ENCODE assay signal across 9 cellular contexts in genomic region chr11:75143420-75143731, GRCh38. TPM values are rescaled to one million over a fixed set of nuclear protein-coding genes. Genes with fewer than 3 reads are reported as not detected.
DNase-seq lines count a peak whose midpoint lies in the region; ATAC-seq and TF ChIP-seq lines count a peak whose summit lies in the region.
"Had no signal": no experiment of that assay in that cellular context is flagged by ENCODE, and none has a peak within 500 bp of the region (broad histone marks: within the 10 kb centered on the region; RNA-seq: fewer than 3 reads in every experiment).

No MANE protein-coding gene starts in this region.

- H3K27ac Mint-ChIP-seq in HFFc6 = peak overlapping the region; percentile 80
- H3K27ac Mint-ChIP-seq in activated naive CD8-positive, alpha-beta T cell treated with anti-CD3 and anti-CD28 coated beads for 36 hours = peak overlapping the region; percentile 87

- H3K4me3 ChIP-seq in BLaER1 treated with 17β-estradiol and CSF1 and Interleukin-3, amounts not matched to agents 10 nM and 100 nM = peak overlapping the region in 3 of 10 experiments; percentile 6 to 31 (median 26); a peak in 3 of 20 replicates
- no peak overlapping the region for H3K4me3 ChIP-seq in muscle layer of colon (ENCODE audit: low read depth in 1 of 2, low read length in 2 of 2)

- peak overlapping the region in 9 of 11 experiments; percentile 47 to 78 (median 62); a peak in 18 of 22 replicates for H3K27ac ChIP-seq in BLaER1 treated with 17β-estradiol and CSF1 and Interleukin-3, amounts not matched to agents 10 nM and 100 nM
- H3K27ac ChIP-seq in muscle layer of colon (ENCODE audit: low read depth, low read length) = peak overlapping the region; percentile 62

- peak overlapping the region; percentile 78 to 94 (median 92) for H3K4me2 ChIP-seq in BLaER1 treated with 17β-estradiol and CSF1 and Interleukin-3, amounts not matched to agents 10 nM and 100 nM

- no peak for ATAC-seq in GM18907 (IDR thresholded peaks at IDR 0.05; ENCODE audit: unreplicated experiment)
- ATAC-seq in HG02610 (IDR thresholded peaks at IDR 0.05; ENCODE audit: unreplicated experiment) = no peak

- peaks cover 22% of the 10 kb centered on the region for H3K4me1 Mint-ChIP-seq in HFFc6 (ENCODE audit: low read depth)
- peaks cover 26% of the 10 kb centered on the region for H3K4me1 Mint-ChIP-seq in activated naive CD8-positive, alpha-beta T cell treated with anti-CD3 and anti-CD28 coated beads for 36 hours

- H3K27me3 ChIP-seq in BLaER1 treated with 17β-estradiol and CSF1 and Interleukin-3, amounts not matched to agents 10 nM and 100 nM = no peaks in the 10 kb centered on the region
- no peaks in the 10 kb centered on the region for H3K27me3 ChIP-seq in muscle layer of colon (ENCODE audit: control insufficient read depth in 1 of 2, insufficient read depth in 2 of 2, low read length in 2 of 2)

- no peaks in the 10 kb centered on the region for H3K36me3 Mint-ChIP-seq in HFFc6 (ENCODE audit: low read depth)
- peaks cover 3% of the 10 kb centered on the region for H3K36me3 Mint-ChIP-seq in activated naive CD8-positive, alpha-beta T cell treated with anti-CD3 and anti-CD28 coated beads for 36 hours

- H3K36me3 ChIP-seq in BLaER1 treated with 17β-estradiol and CSF1 and Interleukin-3, amounts not matched to agents 10 nM and 100 nM = no peaks in the 10 kb centered on the region
- no peaks in the 10 kb centered on the region for H3K36me3 ChIP-seq in muscle layer of colon (ENCODE audit: insufficient read depth, low read length)

- DNase-seq in HFFc6 (no peak), middle frontal gyrus (ENCODE audit: extremely low spot score, low spot score) (no peak), DMS114 treated with DMSO at 0.1 percent for 48 hours (lab: John Stamatoyannopoulos, UW; ENCODE audit: unreplicated experiment) (no peak)
- DNase-seq in activated naive CD8-positive, alpha-beta T cell treated with anti-CD3 and anti-CD28 coated beads for 36 hours = no peak
- DNase-seq: NCI-H1930 had no signal

- no peak for TF ChIP-seq CTCF in HFFc6 (IDR thresholded peaks at IDR 0.05)

- peaks cover 73 to 80% (median 76%) of the 10 kb centered on the region in 10 experiments for H3K4me1 ChIP-seq in BLaER1 treated with 17β-estradiol and CSF1 and Interleukin-3, amounts not matched to agents 10 nM and 100 nM
- no peaks in the 10 kb centered on the region for H3K4me1 ChIP-seq in muscle layer of colon (ENCODE audit: insufficient read depth, low read length)

- H3K4me3 Mint-ChIP-seq in HFFc6 = peak overlapping the region; percentile 73
- peak overlapping the region; percentile 35 for H3K4me3 Mint-ChIP-seq in activated naive CD8-positive, alpha-beta T cell treated with anti-CD3 and anti-CD28 coated beads for 36 hours

- H3K9me3 Mint-ChIP-seq in HFFc6 = no peaks in the 10 kb centered on the region
- no peaks in the 10 kb centered on the region for H3K9me3 Mint-ChIP-seq in activated naive CD8-positive, alpha-beta T cell treated with anti-CD3 and anti-CD28 coated beads for 36 hours

- peaks cover 13% of the 10 kb centered on the region for H3K27me3 Mint-ChIP-seq in HFFc6 (ENCODE audit: insufficient read depth)
- H3K27me3 Mint-ChIP-seq in activated naive CD8-positive, alpha-beta T cell treated with anti-CD3 and anti-CD28 coated beads for 36 hours = no peaks in the 10 kb centered on the region

- peak overlapping the region in 9 of 11 experiments; percentile 36 to 70 (median 56); a peak in 16 of 22 replicates for H3K9ac ChIP-seq in BLaER1 treated with 17β-estradiol and CSF1 and Interleukin-3, amounts not matched to agents 10 nM and 100 nM
- H3K9ac ChIP-seq in muscle layer of colon (ENCODE audit: low read length) = no peak overlapping the region

- peaks cover 0 to 6% (median 0%) of the 10 kb centered on the region in 11 experiments; a peak in 2 of 22 replicates for H4K20me1 ChIP-seq in BLaER1 treated with 17β-estradiol and CSF1 and Interleukin-3, amounts not matched to agents 10 nM and 100 nM

- no peaks in the 10 kb centered on the region for H3K9me3 ChIP-seq in BLaER1 treated with 17β-estradiol and CSF1 and Interleukin-3, amounts not matched to agents 10 nM and 100 nM (replicated peaks in 1 of 11)
- H3K9me3 ChIP-seq in muscle layer of colon (ENCODE audit: low read length) = no peaks in the 10 kb centered on the region

RNA-seq across cellular contexts. Expression of gene SLCO2B1, which starts 7.5 kb away (rescaled TPM):
- total RNA-seq in HFFc6 (2021; fragmentation: NEBNext Ultra II Directional; extraction: Animal tissue kit (Norgen Biotek cat#: 25700)) = not detected
- total RNA-seq in activated naive CD8-positive, alpha-beta T cell treated with anti-CD3 and anti-CD28 coated beads for 36 hours = not detected

RNA-seq across cellular contexts. Expression of gene OR2AT4, which starts 46.7 kb away (rescaled TPM):
- not detected for total RNA-seq in HFFc6 (2021; fragmentation: NEBNext Ultra II Directional; extraction: Animal tissue kit (Norgen Biotek cat#: 25700))
- not detected for total RNA-seq in activated naive CD8-positive, alpha-beta T cell treated with anti-CD3 and anti-CD28 coated beads for 36 hours
